18 cellular contexts compared by ENCODE assay signal in the genomic region with DNA sequence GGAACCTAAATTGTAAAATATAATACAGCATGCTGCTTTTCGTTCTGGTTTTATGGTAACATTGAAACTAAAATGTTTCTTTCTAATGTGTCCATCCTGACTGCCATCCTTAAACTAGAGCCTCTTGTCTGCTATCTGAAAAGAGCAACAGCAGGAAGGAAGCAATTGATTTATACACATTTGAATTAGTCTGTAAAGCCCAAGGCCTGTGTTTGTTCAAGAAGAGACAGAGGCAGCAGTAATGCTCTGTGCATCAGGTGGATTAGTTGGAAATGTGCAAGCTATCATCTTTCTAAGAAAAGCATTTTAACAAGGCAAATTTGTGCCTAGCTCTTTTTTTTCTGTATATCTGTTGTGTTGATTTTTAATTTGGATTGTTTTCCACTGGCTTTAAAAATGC.
DNase-seq lines count a peak whose midpoint lies in the region; ATAC-seq and TF ChIP-seq lines count a peak whose summit lies in the region.
"Had no signal": no experiment of that assay in that cellular context is flagged by ENCODE, and none has a peak within 500 bp of the region (broad histone marks: within the 10 kb centered on the region; RNA-seq: fewer than 3 reads in every experiment).

No MANE protein-coding gene starts in this region.

- H3K27ac ChIP-seq in HEK293 (ENCODE audit: extremely low read depth, low read depth, low read length) (no peak overlapping the region), Panc1 (ENCODE audit: low read length) (no peak overlapping the region)
- H3K27ac ChIP-seq: A549, PC-9, SJSA1 had no signal

- intact Hi-C loops in Panc1 (cut with micrococcal nuclease; ENCODE audit: unreplicated experiment) = loop anchor here (10.0 kb wide), 1 partner anchor 403 kb away; a partner anchor contains a TSS

- POLR2A ChIA-PET in HEK293 (lab: Yijun Ruan, JAX) (no interaction called here), Panc1 (lab: Charles Lee) (interaction anchor here (0.6 kb wide), 1 partner anchor 289 kb away, joined by 7 read pairs; no protein-coding TSS in a partner anchor), GM10248 (lab: Yijun Ruan, JAX) (no interaction called here)

- H3K4me3 ChIP-seq in HEK293 (ENCODE audit: low read depth, low read length) (no peak overlapping the region), Panc1 (ENCODE audit: low read depth in 2 of 2, low read length in 2 of 2) (no peak overlapping the region)
- H3K4me3 ChIP-seq: A549, PC-9, SJSA1 had no signal

- no peaks in the 10 kb centered on the region for H3K27me3 ChIP-seq in Panc1 (ENCODE audit: control insufficient read depth, insufficient read depth, low read length)
- H3K27me3 ChIP-seq: SJSA1 had no signal

- BruUV-seq in Panc1 (replicated peaks; lab: Mats Ljungman, UMichigan) = TSS peak; percentile 8

- ATAC-seq in Panc1 = no peak
- peak; percentile 31 for ATAC-seq in left lobe of liver
- ATAC-seq: A549 had no signal

- in situ Hi-C loops in Panc1 (cut with HindIII; ENCODE audit: low pct_unique_long_range_greater_than_20kb, low sequenced_read_pairs) = no loop called here

- H3K4me1 ChIP-seq in HEK293 (ENCODE audit: control insufficient read depth, insufficient read depth, low read length) (peaks cover 6% of the 10 kb centered on the region; the same call in 1 of the 2 replicates), Panc1 (ENCODE audit: control insufficient read depth, insufficient read depth, low read length) (no peaks in the 10 kb centered on the region)
- H3K4me1 ChIP-seq: SJSA1 had no signal

- CTCF ChIA-PET in HEK293 (lab: Yijun Ruan, JAX) = interaction anchor here (0.6 to 0.7 kb wide), 3 partner anchors 186 to 708 kb away, joined by 3 to 7 read pairs (median 4); no protein-coding TSS in a partner anchor
- CTCF ChIA-PET in Panc1 (lab: Charles Lee) = no interaction called here
- CTCF ChIA-PET in GM10248 (lab: Yijun Ruan, JAX) = interaction anchor here (1.3 to 1.9 kb wide), 4 partner anchors 10 to 186 kb away, joined by 4 to 6 read pairs (median 6); no protein-coding TSS in a partner anchor

- H3K36me3 ChIP-seq in HEK293 (ENCODE audit: control insufficient read depth in 2 of 2, insufficient read depth in 1 of 2, low read length in 2 of 2) (no peaks in the 10 kb centered on the region; a peak in 1 of 3 replicates), Panc1 (ENCODE audit: control insufficient read depth, insufficient read depth, low read length) (no peaks in the 10 kb centered on the region)
- H3K36me3 ChIP-seq: SJSA1 had no signal

- no peaks in the 10 kb centered on the region for H3K9me3 ChIP-seq in HEK293 (ENCODE audit: control insufficient read depth, insufficient read depth, low read depth, low read length)
- no peaks in the 10 kb centered on the region for H3K9me3 ChIP-seq in Panc1 (ENCODE audit: control insufficient read depth, insufficient read depth, low read depth, low read length)
- H3K9me3 ChIP-seq: A549, SJSA1 had no signal

- DNase-seq in NCI-H345 (lab: John Stamatoyannopoulos, UW) (peak; percentile 27), NCI-H345 treated with DMSO at 0.1 percent for 48 hours (lab: John Stamatoyannopoulos, UW; ENCODE audit: unreplicated experiment) (no peak), Panc1 (ENCODE audit: low read depth, low spot score) (no peak), left lobe of liver (ENCODE audit: low spot score) (no peak), GM10248 (ENCODE audit: extremely low spot score) (no peak), retina (no peak)
- DNase-seq in effector CD8-positive, alpha-beta T cell (lab: John Stamatoyannopoulos, UW) = no peak
- DNase-seq: C1 segment of cervical spinal cord, DMS 273 treated with DMSO at 0.1 percent for 48 hours, HFFc6, MM.1S, NCI-H1105 treated with DMSO at 0.1 percent for 48 hours, NCI-H226, NCI-H748 treated with DMSO at 0.1 percent for 48 hours, PC-9 had no signal

- TF ChIP-seq CTCF in HEK293 (tag by site-specific recombination; IDR thresholded peaks at IDR 0.05) (no peak), Panc1 (IDR thresholded peaks at IDR 0.05) (no peak), GM10248 (IDR thresholded peaks at IDR 0.05; ENCODE audit: control extremely low read depth, extremely low read depth, low read depth, missing control alignments) (no peak)

TF ChIP-seq in HEK293, 187 proteins besides CTCF, POLR2A, EP300 and RAD21:
- TF ChIP-seq SP2 (tag by site-specific recombination; IDR thresholded peaks at IDR 0.05) = no peak
- peak; percentile 89 for TF ChIP-seq FEZF1 (tag by site-specific recombination; IDR thresholded peaks at IDR 0.05)
- TF ChIP-seq SCRT2 (tag by site-specific recombination; IDR thresholded peaks at IDR 0.05) = peak; percentile 86
- TF ChIP-seq, protein P1, sequence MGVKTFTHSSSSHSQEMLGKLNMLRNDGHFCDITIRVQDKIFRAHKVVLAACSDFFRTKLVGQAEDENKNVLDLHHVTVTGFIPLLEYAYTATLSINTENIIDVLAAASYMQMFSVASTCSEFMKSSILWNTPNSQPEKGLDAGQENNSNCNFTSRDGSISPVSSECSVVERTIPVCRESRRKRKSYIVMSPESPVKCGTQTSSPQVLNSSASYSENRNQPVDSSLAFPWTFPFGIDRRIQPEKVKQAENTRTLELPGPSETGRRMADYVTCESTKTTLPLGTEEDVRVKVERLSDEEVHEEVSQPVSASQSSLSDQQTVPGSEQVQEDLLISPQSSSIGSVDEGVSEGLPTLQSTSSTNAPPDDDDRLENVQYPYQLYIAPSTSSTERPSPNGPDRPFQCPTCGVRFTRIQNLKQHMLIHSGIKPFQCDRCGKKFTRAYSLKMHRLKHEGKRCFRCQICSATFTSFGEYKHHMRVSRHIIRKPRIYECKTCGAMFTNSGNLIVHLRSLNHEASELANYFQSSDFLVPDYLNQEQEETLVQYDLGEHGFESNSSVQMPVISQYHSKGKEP (tag by site-specific recombination; IDR thresholded peaks at IDR 0.05) = peak; percentile 50; the same call in 1 of the 2 replicates
- peak; percentile 86 for TF ChIP-seq SCRT1 (tag by site-specific recombination; IDR thresholded peaks at IDR 0.05; ENCODE audit: borderline replicate concordance)
- TF ChIP-seq, protein P2, sequence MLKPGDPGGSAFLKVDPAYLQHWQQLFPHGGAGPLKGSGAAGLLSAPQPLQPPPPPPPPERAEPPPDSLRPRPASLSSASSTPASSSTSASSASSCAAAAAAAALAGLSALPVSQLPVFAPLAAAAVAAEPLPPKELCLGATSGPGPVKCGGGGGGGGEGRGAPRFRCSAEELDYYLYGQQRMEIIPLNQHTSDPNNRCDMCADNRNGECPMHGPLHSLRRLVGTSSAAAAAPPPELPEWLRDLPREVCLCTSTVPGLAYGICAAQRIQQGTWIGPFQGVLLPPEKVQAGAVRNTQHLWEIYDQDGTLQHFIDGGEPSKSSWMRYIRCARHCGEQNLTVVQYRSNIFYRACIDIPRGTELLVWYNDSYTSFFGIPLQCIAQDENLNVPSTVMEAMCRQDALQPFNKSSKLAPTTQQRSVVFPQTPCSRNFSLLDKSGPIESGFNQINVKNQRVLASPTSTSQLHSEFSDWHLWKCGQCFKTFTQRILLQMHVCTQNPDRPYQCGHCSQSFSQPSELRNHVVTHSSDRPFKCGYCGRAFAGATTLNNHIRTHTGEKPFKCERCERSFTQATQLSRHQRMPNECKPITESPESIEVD (tag by site-specific recombination; IDR thresholded peaks at IDR 0.05) = peak; percentile 21
